Comparison of ENCODE assay signal across 38 cellular contexts in the genomic region with DNA sequence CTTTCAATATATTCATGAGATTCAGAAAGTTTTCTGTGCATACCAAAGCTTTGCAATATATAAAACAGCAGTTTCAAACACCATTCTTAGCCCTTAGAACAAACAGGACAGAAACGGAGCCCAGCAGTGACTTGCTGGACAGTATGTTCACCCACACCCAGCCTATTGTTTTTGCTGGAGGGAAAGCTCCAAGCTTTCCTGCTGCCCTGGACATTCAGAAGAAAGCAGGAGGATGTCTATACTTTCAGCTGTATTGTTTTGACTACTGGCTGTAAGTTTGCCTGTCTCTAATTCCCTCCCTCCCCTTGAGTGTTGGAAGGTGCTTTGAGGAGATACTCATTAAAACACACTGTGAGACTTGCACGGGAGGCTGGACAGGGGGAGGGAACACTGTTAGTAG. TPM values are rescaled to one million over a fixed set of nuclear protein-coding genes. Genes with fewer than 3 reads are reported as not detected.
"Had no signal": no experiment of that assay in that cellular context is flagged by ENCODE, and none has a peak within 500 bp of the region (broad histone marks: within the 10 kb centered on the region; RNA-seq: fewer than 3 reads in every experiment).

No MANE protein-coding gene starts in this region.

- H3K9me3 ChIP-seq: ascending aorta had no signal

- H3K36me3 ChIP-seq: ascending aorta, cardiac muscle cell had no signal

- H3K4me2 ChIP-seq: KMS-11 had no signal

- H3K4me1 ChIP-seq: ascending aorta had no signal

- H3K27me3 ChIP-seq: ascending aorta had no signal

- H3K27ac ChIP-seq: ascending aorta, cardiac muscle cell, KMS-11, RWPE1, VCaP had no signal

- ATAC-seq: activated CD8-positive, alpha-beta memory T cell treated with anti-CD3 and anti-CD28 coated beads, Interleukin-2, amount 10 ng/mL, durations not matched to agents 7 days and 5 days; PC-3; Right ventricle myocardium inferior had no signal

- H3K9ac ChIP-seq: KMS-11 had no signal

- DNase-seq: activated B cell treated with CpG ODN at 0.5 μM for 24 hours; activated CD4-positive, alpha-beta memory T cell treated with anti-CD3 and anti-CD28 coated beads, Interleukin-2, amount 10 ng/mL, durations not matched to agents 7 days and 5 days; activated CD4-positive, alpha-beta T cell treated with anti-CD3 and anti-CD28 coated beads for 48 hours; activated CD4-positive, CD25-positive, alpha-beta regulatory T cell treated with anti-CD3 and anti-CD28 coated beads, Interleukin-2, amount 50 U/mL, for 72 hours; activated CD8-positive, alpha-beta memory T cell treated with anti-CD3 and anti-CD28 coated beads for 24 hours; activated CD8-positive, alpha-beta memory T cell treated with anti-CD3 and anti-CD28 coated beads, Interleukin-2, amount 10 ng/mL, durations not matched to agents 7 days and 5 days; activated CD8-positive, alpha-beta memory T cell treated with anti-CD3 and anti-CD28 coated beads, Interleukin-2, amount 50 U/mL, for 48 hours; activated effector memory CD4-positive, alpha-beta T cell treated with anti-CD3 and anti-CD28 coated beads, Interleukin-2, amount 50 U/mL, for 16 hours; activated naive CD4-positive, alpha-beta T cell; activated naive CD4-positive, alpha-beta T cell treated with anti-CD3 and anti-CD28 coated beads, Interleukin-2, amount 50 U/mL, for 16 hours; activated naive CD8-positive, alpha-beta T cell treated with anti-CD3 and anti-CD28 coated beads for 36 hours; activated T-cell treated with anti-CD3 and anti-CD28 coated beads, Interleukin-2, amount 50 U/mL, for 48 hours; amygdala; MM.1S; MV-4-11; NCI-H1092; NCI-H1436 treated with DMSO at 0.1 percent for 48 hours; NCI-H1694 treated with DMSO at 0.1 percent for 48 hours; NCI-H2029; NCI-H2107; NCI-H2171; NCI-H510A; NCI-H526; NCI-H748 treated with DMSO at 0.1 percent for 48 hours; NK-92 treated with Interleukin-12 subunit alpha and Interleukin-12 subunit beta, amount 100 ng/mL, for 24 hours; PC-3; SIG-M5; SW 1271; T-helper 1 cell; T-helper 2 cell; T-helper 9 cell had no signal

- H3K4me3 ChIP-seq: ascending aorta, cardiac muscle cell had no signal

RNA-seq across cellular contexts. Expression of a gene that starts 35.1 kb away (rescaled TPM):
- total RNA-seq: activated B cell treated with CpG ODN at 0.5 μM for 24 hours; activated CD4-positive, alpha-beta memory T cell treated with anti-CD3 and anti-CD28 coated beads, Interleukin-2, amount 10 ng/mL, durations not matched to agents 7 days and 5 days; activated CD8-positive, alpha-beta memory T cell treated with anti-CD3 and anti-CD28 coated beads, Interleukin-2, amount 10 ng/mL, durations not matched to agents 7 days and 5 days; activated naive CD8-positive, alpha-beta T cell treated with anti-CD3 and anti-CD28 coated beads for 36 hours; ascending aorta; cardiac muscle cell; PC-3; Right ventricle myocardium inferior; SK-MEL-5 had no signal
- polyA plus RNA-seq: cardiac muscle cell had no signal
